24 cellular contexts compared by ENCODE assay signal in the genomic region with DNA sequence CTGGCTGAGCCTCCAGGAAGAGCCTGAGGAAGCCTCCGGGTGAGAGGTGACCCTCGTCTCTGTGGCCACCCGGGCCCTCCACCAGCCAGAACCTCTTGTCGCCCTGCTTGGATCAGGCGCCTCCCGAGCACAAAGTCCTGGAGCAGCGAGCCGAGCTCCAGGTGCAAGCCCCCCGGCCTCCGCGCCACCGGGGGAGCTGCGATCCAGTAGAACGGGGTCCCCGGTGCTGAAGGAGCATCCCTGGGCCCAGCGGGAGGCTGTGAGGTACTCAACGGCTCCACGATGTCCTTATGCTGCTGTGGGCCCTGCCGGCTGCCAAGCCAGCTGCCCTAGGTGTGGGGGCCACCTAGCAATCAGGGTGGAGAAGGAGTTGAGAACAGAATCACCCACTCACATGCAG.
DNase-seq lines count a peak whose midpoint lies in the region; ATAC-seq and TF ChIP-seq lines count a peak whose summit lies in the region.
"Had no signal": no experiment of that assay in that cellular context is flagged by ENCODE, and none has a peak within 500 bp of the region (broad histone marks: within the 10 kb centered on the region; RNA-seq: fewer than 3 reads in every experiment).

No MANE protein-coding gene starts in this region.

- intact Hi-C loops in heart left ventricle (cut with DNase I): loop anchor here in 5 of 10 donors (5.0 to 10.0 kb wide), 6 partner anchors 94 to 113 kb away; partner anchors contain the start of gene PRDM16 (in 1 of the 5)
- intact Hi-C loops in left cardiac atrium (cut with DNase I): no loop called here
- intact Hi-C loops in gastrocnemius medialis (cut with DNase I; ENCODE audit: low total_unique reads): no loop called here
- intact Hi-C loops in uterus (cut with DNase I; ENCODE audit: low total_unique reads): no loop called here

- H3K9me3 Mint-ChIP-seq in activated CD8-positive, alpha-beta T cell treated with anti-CD3 and anti-CD28 coated beads, Interleukin-2, amount 10 ng/mL, durations not matched to agents 7 days and 5 days (ENCODE audit: insufficient read depth): no peaks in the 10 kb centered on the region
- H3K9me3 Mint-ChIP-seq: dendritic cell treated with granulocyte-macrophage colony-stimulating factor and Interleukin-4, amounts not matched to agents 40 ng/mL and 50 ng/mL, for 4 days; T-helper 2 cell treated with Interferon-gamma antibody and Interleukin-4, amounts not matched to agents 5 μg/mL and 100 μg/mL, for 36 hours; WTC11 had no signal

- WGBS in heart left ventricle, 4 donors: 68 to 92% (median 75%) methylated on average over 5 to 19 of the region's 19 CpGs

- no peak for TF ChIP-seq CTCF in heart left ventricle (IDR thresholded peaks at IDR 0.05)
- no peak for TF ChIP-seq CTCF in gastrocnemius medialis (IDR thresholded peaks at IDR 0.05 in 4 of 5, conservative IDR thresholded peaks at IDR 0.05 in 1 of 5)
- no peak for TF ChIP-seq CTCF in uterus (IDR thresholded peaks at IDR 0.05)

- H3K9me3 ChIP-seq in heart left ventricle: no peaks in the 10 kb centered on the region
- H3K9me3 ChIP-seq in gastrocnemius medialis: no peaks in the 10 kb centered on the region
- H3K9me3 ChIP-seq in uterus: no peaks in the 10 kb centered on the region
- H3K9me3 ChIP-seq: MG63, mucosa of descending colon had no signal

- no peaks in the 10 kb centered on the region for H3K36me3 Mint-ChIP-seq in activated CD8-positive, alpha-beta T cell treated with anti-CD3 and anti-CD28 coated beads, Interleukin-2, amount 10 ng/mL, durations not matched to agents 7 days and 5 days (ENCODE audit: low read depth)
- H3K36me3 Mint-ChIP-seq: WTC11 had no signal

- H3K4me1 ChIP-seq in heart left ventricle (peaks cover 7 to 74% (median 53%) of the 10 kb centered on the region in 12 donors), gastrocnemius medialis (peaks cover 27 to 32% of the 10 kb centered on the region in 2 donors), uterus (peaks cover 0 to 14% of the 10 kb centered on the region in 2 donors)

- no peak overlapping the region for H3K4me3 Mint-ChIP-seq in activated CD8-positive, alpha-beta T cell treated with anti-CD3 and anti-CD28 coated beads, Interleukin-2, amount 10 ng/mL, durations not matched to agents 7 days and 5 days
- H3K4me3 Mint-ChIP-seq: HFFc6; T-helper 2 cell treated with Interferon-gamma antibody and Interleukin-4, amounts not matched to agents 5 μg/mL and 100 μg/mL, for 36 hours; WTC11 had no signal

- peaks cover 4% of the 10 kb centered on the region for H3K27me3 Mint-ChIP-seq in activated CD8-positive, alpha-beta T cell treated with anti-CD3 and anti-CD28 coated beads, Interleukin-2, amount 10 ng/mL, durations not matched to agents 7 days and 5 days (ENCODE audit: low read depth)

- peak overlapping the region in 11 of 12 donors; percentile 71 to 98 (median 88) for H3K27ac ChIP-seq in heart left ventricle
- peak overlapping the region; percentile 85 for H3K27ac ChIP-seq in layer of hippocampus (ENCODE audit: low read depth, low read length)
- H3K27ac ChIP-seq in gastrocnemius medialis: peak overlapping the region; percentile 79 to 88 (median 84)
- H3K27ac ChIP-seq in uterus: peak overlapping the region; percentile 60 to 69
- H3K27ac ChIP-seq: SK-N-MC had no signal

- TF ChIP-seq POLR2A in heart left ventricle (IDR thresholded peaks at IDR 0.05): no peak
- TF ChIP-seq POLR2A in gastrocnemius medialis (IDR thresholded peaks at IDR 0.05): no peak
- no peak for TF ChIP-seq POLR2A in uterus (IDR thresholded peaks at IDR 0.05)

- H3K4me1 Mint-ChIP-seq in activated CD8-positive, alpha-beta T cell treated with anti-CD3 and anti-CD28 coated beads, Interleukin-2, amount 10 ng/mL, durations not matched to agents 7 days and 5 days (ENCODE audit: low read depth): no peaks in the 10 kb centered on the region
- H3K4me1 Mint-ChIP-seq: WTC11 had no signal

- H3K27ac Mint-ChIP-seq in activated CD8-positive, alpha-beta T cell treated with anti-CD3 and anti-CD28 coated beads, Interleukin-2, amount 10 ng/mL, durations not matched to agents 7 days and 5 days: no peak overlapping the region
- H3K27ac Mint-ChIP-seq: HFFc6; T-helper 2 cell treated with Interferon-gamma antibody and Interleukin-4, amounts not matched to agents 5 μg/mL and 100 μg/mL, for 36 hours had no signal

- POLR2A ChIA-PET in activated CD8-positive, alpha-beta T cell treated with anti-CD3 and anti-CD28 coated beads, Interleukin-2, amount 10 ng/mL, durations not matched to agents 7 days and 5 days (lab: Charles Lee): no interaction called here

- peak overlapping the region in 3 of 12 donors; percentile 46 to 51 (median 47) for H3K4me3 ChIP-seq in heart left ventricle
- H3K4me3 ChIP-seq in gastrocnemius medialis: no peak overlapping the region
- H3K4me3 ChIP-seq in uterus: no peak overlapping the region
- H3K4me3 ChIP-seq: GM12878, K562, MG63, mucosa of descending colon, SK-N-MC had no signal

- in situ Hi-C loops in gastrocnemius medialis (cut with MboI; ENCODE audit: low sequenced_read_pairs in 4 of 4): no loop called here

- DNase-seq in heart left ventricle (no peak), left cardiac atrium (no peak), gastrocnemius medialis (no peak), uterus (no peak), NCI-H748 treated with DMSO at 0.1 percent for 48 hours (lab: John Stamatoyannopoulos, UW) (no peak)
- no peak for DNase-seq in activated CD8-positive, alpha-beta T cell treated with anti-CD3 and anti-CD28 coated beads, Interleukin-2, amount 10 ng/mL, durations not matched to agents 7 days and 5 days
- DNase-seq: 8988T; activated CD4-positive, alpha-beta T cell treated with anti-CD3 and anti-CD28 coated beads, Interleukin-2, amount 50 U/mL, for 48 hours; AML-193; DMS53; HFFc6; MG63; NCI-H2107; NK-92 treated with Interleukin-12 subunit alpha and Interleukin-12 subunit beta, amount 100 ng/mL, for 24 hours; stimulated activated CD8-positive, alpha-beta memory T cell treated with anti-CD3 and anti-CD28 coated beads, Interleukin-4, amount 100 ng/mL, for 48 hours had no signal

- ATAC-seq in heart left ventricle (no peak), left cardiac atrium (no peak), gastrocnemius medialis (no peak), GM21717 (IDR thresholded peaks at IDR 0.05; ENCODE audit: unreplicated experiment) (no peak)
- ATAC-seq in activated CD8-positive, alpha-beta T cell treated with anti-CD3 and anti-CD28 coated beads, Interleukin-2, amount 10 ng/mL, durations not matched to agents 7 days and 5 days: no peak
- ATAC-seq: GM12878, WTC11 had no signal

- H3K27me3 ChIP-seq in heart left ventricle (peaks cover 0 to 4% (median 0%) of the 10 kb centered on the region in 9 donors), layer of hippocampus (ENCODE audit: control insufficient read depth, insufficient read depth, low read length) (no peaks in the 10 kb centered on the region), gastrocnemius medialis (no peaks in the 10 kb centered on the region), uterus (no peaks in the 10 kb centered on the region)
- H3K27me3 ChIP-seq: MG63 had no signal

- H3K36me3 ChIP-seq in heart left ventricle: no peaks in the 10 kb centered on the region
- H3K36me3 ChIP-seq in gastrocnemius medialis: no peaks in the 10 kb centered on the region
- H3K36me3 ChIP-seq in uterus: no peaks in the 10 kb centered on the region
- H3K36me3 ChIP-seq: MG63 had no signal

- CTCF ChIA-PET in activated CD8-positive, alpha-beta T cell treated with anti-CD3 and anti-CD28 coated beads, Interleukin-2, amount 10 ng/mL, durations not matched to agents 7 days and 5 days (lab: Charles Lee): no interaction called here
